Comparison of ENCODE assay signal across 8 cellular contexts in the genomic region with DNA sequence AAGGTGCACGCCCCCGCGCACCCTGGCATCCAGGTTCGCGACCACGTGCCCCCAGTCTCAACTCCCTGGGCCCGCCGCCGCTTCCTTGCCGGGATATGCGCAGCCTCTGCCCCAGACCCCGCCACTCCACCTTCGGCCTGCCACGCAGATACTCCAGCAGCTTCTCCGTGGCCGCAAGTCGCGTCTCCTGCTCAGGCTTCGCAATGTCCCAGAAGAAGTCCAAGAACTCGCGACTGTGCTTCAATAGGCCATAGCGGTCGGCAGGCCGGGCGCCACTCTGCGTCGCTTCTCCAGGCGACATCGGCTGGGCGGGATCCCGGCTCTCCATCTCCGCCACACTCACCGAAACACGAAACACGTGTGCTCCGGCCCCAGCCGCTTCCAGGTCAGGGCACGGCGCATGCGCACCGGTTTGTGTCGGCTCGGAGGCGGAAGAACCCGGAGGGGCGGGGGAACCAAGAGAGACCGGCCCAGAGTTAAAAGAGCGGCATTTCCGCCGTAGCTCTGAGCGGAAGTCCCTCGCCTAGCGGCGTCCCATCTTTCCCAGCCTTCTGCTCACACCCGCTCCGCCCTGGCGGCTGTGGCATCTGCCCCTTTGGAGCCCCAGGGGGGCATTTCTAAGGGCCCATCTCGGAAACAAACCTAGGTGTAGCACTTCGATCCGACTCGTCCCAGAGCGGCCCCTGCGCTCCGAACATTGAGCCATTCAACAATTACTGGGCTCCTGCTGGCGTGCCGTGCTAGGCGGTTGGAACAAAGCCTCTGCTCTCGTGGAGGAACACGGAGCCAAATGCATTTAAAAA. TPM values are rescaled to one million over a fixed set of nuclear protein-coding genes. Genes with fewer than 3 reads are reported as not detected.
A peak's percentile ranks its signal among the peaks of the same experiment; 100 is the strongest.
DNase-seq lines count a peak whose midpoint lies in the region; ATAC-seq, FAIRE-seq and TF ChIP-seq lines count a peak whose summit lies in the region.

A gene with protein sequence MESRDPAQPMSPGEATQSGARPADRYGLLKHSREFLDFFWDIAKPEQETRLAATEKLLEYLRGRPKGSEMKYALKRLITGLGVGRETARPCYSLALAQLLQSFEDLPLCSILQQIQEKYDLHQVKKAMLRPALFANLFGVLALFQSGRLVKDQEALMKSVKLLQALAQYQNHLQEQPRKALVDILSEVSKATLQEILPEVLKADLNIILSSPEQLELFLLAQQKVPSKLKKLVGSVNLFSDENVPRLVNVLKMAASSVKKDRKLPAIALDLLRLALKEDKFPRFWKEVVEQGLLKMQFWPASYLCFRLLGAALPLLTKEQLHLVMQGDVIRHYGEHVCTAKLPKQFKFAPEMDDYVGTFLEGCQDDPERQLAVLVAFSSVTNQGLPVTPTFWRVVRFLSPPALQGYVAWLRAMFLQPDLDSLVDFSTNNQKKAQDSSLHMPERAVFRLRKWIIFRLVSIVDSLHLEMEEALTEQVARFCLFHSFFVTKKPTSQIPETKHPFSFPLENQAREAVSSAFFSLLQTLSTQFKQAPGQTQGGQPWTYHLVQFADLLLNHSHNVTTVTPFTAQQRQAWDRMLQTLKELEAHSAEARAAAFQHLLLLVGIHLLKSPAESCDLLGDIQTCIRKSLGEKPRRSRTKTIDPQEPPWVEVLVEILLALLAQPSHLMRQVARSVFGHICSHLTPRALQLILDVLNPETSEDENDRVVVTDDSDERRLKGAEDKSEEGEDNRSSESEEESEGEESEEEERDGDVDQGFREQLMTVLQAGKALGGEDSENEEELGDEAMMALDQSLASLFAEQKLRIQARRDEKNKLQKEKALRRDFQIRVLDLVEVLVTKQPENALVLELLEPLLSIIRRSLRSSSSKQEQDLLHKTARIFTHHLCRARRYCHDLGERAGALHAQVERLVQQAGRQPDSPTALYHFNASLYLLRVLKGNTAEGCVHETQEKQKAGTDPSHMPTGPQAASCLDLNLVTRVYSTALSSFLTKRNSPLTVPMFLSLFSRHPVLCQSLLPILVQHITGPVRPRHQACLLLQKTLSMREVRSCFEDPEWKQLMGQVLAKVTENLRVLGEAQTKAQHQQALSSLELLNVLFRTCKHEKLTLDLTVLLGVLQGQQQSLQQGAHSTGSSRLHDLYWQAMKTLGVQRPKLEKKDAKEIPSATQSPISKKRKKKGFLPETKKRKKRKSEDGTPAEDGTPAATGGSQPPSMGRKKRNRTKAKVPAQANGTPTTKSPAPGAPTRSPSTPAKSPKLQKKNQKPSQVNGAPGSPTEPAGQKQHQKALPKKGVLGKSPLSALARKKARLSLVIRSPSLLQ (N-terminal part only) (minus strand): TSS at position 388 of the 803 bp plus-strand sequence. CDS start 60 bp downstream, at position 328.

- peaks cover 30% of the 10 kb centered on the region for H3K36me3 ChIP-seq in right atrium auricular region
- peaks cover 0 to 40% of the 10 kb centered on the region in 2 donors for H3K36me3 ChIP-seq in psoas muscle (ENCODE audit: insufficient read depth in 1 of 2, low read depth in 1 of 2)

- H3K4me1 ChIP-seq in right atrium auricular region, result peaks cover 0 to 22% of the 10 kb centered on the region in 2 donors
- H3K4me1 ChIP-seq in psoas muscle, result peaks cover 14% of the 10 kb centered on the region

- in situ Hi-C loops in GM13977 (cut with MboI; ENCODE audit: low pct_unique_long_range_greater_than_20kb, low sequenced_read_pairs, unreplicated experiment), result no loop called here

- H3K9me3 ChIP-seq in right atrium auricular region, result no peaks in the 10 kb centered on the region
- no peaks in the 10 kb centered on the region for H3K9me3 ChIP-seq in psoas muscle

- H3K4me3 ChIP-seq in right atrium auricular region, result peak within 1 kb of the TSS; percentile 78 to 90
- H3K4me3 ChIP-seq in psoas muscle, result peak within 1 kb of the TSS; percentile 87

- TF ChIP-seq CTCF in GM13977 (IDR thresholded peaks at IDR 0.05; ENCODE audit: extremely low read depth, insufficient read depth, missing control alignments) (no peak), right atrium auricular region (IDR thresholded peaks at IDR 0.05) (peak in 1 of 2 donors; percentile 59), psoas muscle (IDR thresholded peaks at IDR 0.05) (peak; percentile 13)

- intact Hi-C loops in psoas muscle (cut with DNase I), result no loop called here

- peak; percentile 99 for DNase-seq in GM13977 (ENCODE audit: low spot score)
- peak; percentile 61 to 90 for DNase-seq in NCI-H187 (lab: John Stamatoyannopoulos, UW)
- peak; percentile 94 to 97 (median 96) for DNase-seq in T-helper 2 cell
- DNase-seq in right atrium auricular region (ENCODE audit: low spot score), result peak; percentile 96
- DNase-seq in psoas muscle, result peak; percentile 99
- DNase-seq in urothelium cell line (ENCODE audit: low spot score), result peak; percentile 97

- ATAC-seq in HG02885 (IDR thresholded peaks at IDR 0.05; ENCODE audit: poor library complexity, unreplicated experiment) (peak; percentile 89), psoas muscle (peak; percentile 92 to 98 (median 96))

- peak within 1 kb of the TSS; percentile 93 for H3K27ac ChIP-seq in angular gyrus (ENCODE audit: low read depth, low read length)
- H3K27ac ChIP-seq in right atrium auricular region, result peak within 1 kb of the TSS; percentile 80 to 84
- H3K27ac ChIP-seq in psoas muscle, result peak within 1 kb of the TSS; percentile 89

- H3K27me3 ChIP-seq in right atrium auricular region, result no peaks in the 10 kb centered on the region
- no peaks in the 10 kb centered on the region for H3K27me3 ChIP-seq in psoas muscle (ENCODE audit: insufficient read depth in 3 of 3, low read length in 2 of 3)

- FAIRE-seq in urothelium cell line (lab: Jason Lieb, UNC), result no peak

- 0 to 1% (median 0%) methylated on average over 69 of the region's 69 CpGs for WGBS in psoas muscle, 3 donors

RNA-seq across cellular contexts. Expression of the gene that starts here (rescaled TPM):
- 10 to 100 TPM; 19.6 to 25.8 TPM for total RNA-seq in right atrium auricular region
- total RNA-seq in psoas muscle, result 10 to 100 TPM; 31.3 to 63.2 (median 46.3) TPM
- polyA plus RNA-seq in psoas muscle, result 10 to 100 TPM; 28.5 to 54.4 (median 35.5) TPM

Comparison
In these comparisons a context has a peak if more than half of its experiments do, and no peak if none do; other contexts are left out.
1. Peak in every context shown above with its lines: DNase-seq, ATAC-seq, H3K4me3 ChIP-seq and H3K27ac ChIP-seq.